In genomic region chr19:49042177-49042576, GRCh38 we compare ENCODE assay signal across 2 cellular contexts.
TF ChIP-seq lines count a peak whose summit lies in the region.

No MANE protein-coding gene starts in this region.

TF ChIP-seq in A549, 52 proteins besides CTCF, POLR2A, EP300 and RAD21:
- TF ChIP-seq RNF2 (IDR thresholded peaks at IDR 0.05; ENCODE audit: borderline replicate concordance, low read depth): no peak
- TF ChIP-seq FOSL2 (IDR thresholded peaks at IDR 0.05): no peak
- peak; percentile 31; the same call in 1 of the 2 replicates for TF ChIP-seq FOSL2 (CRISPR knock-in tag; IDR thresholded peaks at IDR 0.05)
- no peak for TF ChIP-seq CBX2 (IDR thresholded peaks at IDR 0.05; ENCODE audit: borderline replicate concordance, low read depth)

TF ChIP-seq in HEK293, 187 proteins besides CTCF, POLR2A, EP300 and RAD21:
- peak; percentile 52 for TF ChIP-seq GLIS1 (tag by site-specific recombination; IDR thresholded peaks at IDR 0.05)
- TF ChIP-seq ZIC2 (tag by site-specific recombination; IDR thresholded peaks at IDR 0.05): 0 out of 2 replicates have a peak, but pooled peaks have one; percentile 19
- TF ChIP-seq ZNF513 (tag by site-specific recombination; IDR thresholded peaks at IDR 0.05): no peak
